Comparison of ENCODE assay signal across 18 cellular contexts in the genomic region with DNA sequence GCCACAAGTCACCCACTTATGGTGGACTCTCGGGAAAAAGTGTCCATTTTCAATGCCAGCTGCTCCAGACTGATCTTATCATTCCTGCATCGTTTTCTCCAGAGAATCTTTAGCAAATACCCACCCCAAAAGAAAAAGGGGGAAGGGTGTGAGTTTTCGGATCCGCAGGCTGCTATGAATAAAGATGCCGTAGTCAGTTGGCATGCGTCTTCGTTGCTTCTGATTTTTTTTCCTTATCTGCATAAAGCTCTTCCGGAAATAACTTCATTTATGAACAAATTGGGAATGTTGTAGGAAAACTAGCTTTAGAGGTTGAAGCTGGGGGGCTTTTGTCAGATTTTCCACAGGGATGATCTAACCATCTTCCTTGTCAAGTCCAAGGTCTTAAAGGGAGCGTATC. TPM values are rescaled to one million over a fixed set of nuclear protein-coding genes. Genes with fewer than 3 reads are reported as not detected.
DNase-seq lines count a peak whose midpoint lies in the region; ATAC-seq and TF ChIP-seq lines count a peak whose summit lies in the region.
"Had no signal": no experiment of that assay in that cellular context is flagged by ENCODE, and none has a peak within 500 bp of the region (broad histone marks: within the 10 kb centered on the region; RNA-seq: fewer than 3 reads in every experiment).

No MANE protein-coding gene starts in this region.

- no peak overlapping the region for H2AFZ ChIP-seq in parathyroid adenoma

- no peak overlapping the region for H3K27ac Mint-ChIP-seq in activated CD8-positive, alpha-beta memory T cell treated with anti-CD3 and anti-CD28 coated beads, Interleukin-2, amount 10 ng/mL, durations not matched to agents 7 days and 5 days
- H3K27ac Mint-ChIP-seq: CD4-positive, alpha-beta T cell; HFFc6 had no signal

- H3K79me2 ChIP-seq in parathyroid adenoma, result peaks cover 3% of the 10 kb centered on the region

- WGBS in testis, 2 donors, result 80 to 87% methylated on average over 9 of the region's 9 CpGs

- DNase-seq in activated CD8-positive, alpha-beta memory T cell treated with anti-CD3 and anti-CD28 coated beads, Interleukin-2, amount 50 U/mL, for 48 hours, result peak; percentile 2
- no peak for DNase-seq in activated CD8-positive, alpha-beta memory T cell treated with anti-CD3 and anti-CD28 coated beads, Interleukin-2, amount 10 ng/mL, durations not matched to agents 7 days and 5 days
- DNase-seq in dorsolateral prefrontal cortex (no peak), testis (no peak), dermis blood vessel endothelial cell (no peak), DMS153 treated with DMSO at 0.1 percent for 48 hours (lab: John Stamatoyannopoulos, UW; ENCODE audit: unreplicated experiment) (no peak)
- DNase-seq: 8988T; BE2C; CD4-positive, alpha-beta T cell; HFFc6; KBM-7; NCI-H1436; NCI-H2029; NCI-H2171 treated with DMSO at 0.1 percent for 48 hours; NCI-H446 treated with DMSO at 0.1 percent for 48 hours; PC-3 had no signal

- H3K27me3 ChIP-seq in dorsolateral prefrontal cortex (no peaks in the 10 kb centered on the region), parathyroid adenoma (ENCODE audit: control insufficient read depth, insufficient read depth, low read length) (no peaks in the 10 kb centered on the region), testis (no peaks in the 10 kb centered on the region)
- H3K27me3 ChIP-seq: BE2C had no signal

- no peak for ATAC-seq in activated CD8-positive, alpha-beta memory T cell treated with anti-CD3 and anti-CD28 coated beads, Interleukin-2, amount 10 ng/mL, durations not matched to agents 7 days and 5 days
- no peak for ATAC-seq in GM19328 (IDR thresholded peaks at IDR 0.05; ENCODE audit: unreplicated experiment)
- ATAC-seq: PC-3 had no signal

- H3K4me1 ChIP-seq in parathyroid adenoma (no peaks in the 10 kb centered on the region), testis (peaks cover 18% of the 10 kb centered on the region)
- H3K4me1 ChIP-seq: BE2C had no signal

- H3K4me3 Mint-ChIP-seq in activated CD8-positive, alpha-beta memory T cell treated with anti-CD3 and anti-CD28 coated beads, Interleukin-2, amount 10 ng/mL, durations not matched to agents 7 days and 5 days, result no peak overlapping the region
- H3K4me3 Mint-ChIP-seq: CD4-positive, alpha-beta T cell; HFFc6 had no signal

- H3K9ac ChIP-seq in parathyroid adenoma, result no peak overlapping the region

- no peaks in the 10 kb centered on the region for H3K9me3 Mint-ChIP-seq in activated CD8-positive, alpha-beta memory T cell treated with anti-CD3 and anti-CD28 coated beads, Interleukin-2, amount 10 ng/mL, durations not matched to agents 7 days and 5 days (ENCODE audit: low read depth)
- H3K9me3 Mint-ChIP-seq: CD4-positive, alpha-beta T cell; HFFc6 had no signal

- H3K27me3 Mint-ChIP-seq in activated CD8-positive, alpha-beta memory T cell treated with anti-CD3 and anti-CD28 coated beads, Interleukin-2, amount 10 ng/mL, durations not matched to agents 7 days and 5 days, result peaks cover 2% of the 10 kb centered on the region
- H3K27me3 Mint-ChIP-seq: CD4-positive, alpha-beta T cell had no signal

- TF ChIP-seq POLR2A in testis (IDR thresholded peaks at IDR 0.05), result no peak

- intact Hi-C loops in dorsolateral prefrontal cortex (cut with DNase I), result loop anchor here in 1 of 2 donors (5.0 kb wide), 1 partner anchor 61 kb away; no protein-coding TSS in a partner anchor
- intact Hi-C loops in testis (cut with DNase I; ENCODE audit: low total_unique reads), result no loop called here

- no peak overlapping the region for H3K4me2 ChIP-seq in parathyroid adenoma (ENCODE audit: low read length)

- H3K9me3 ChIP-seq in parathyroid adenoma (ENCODE audit: control insufficient read depth, low read length) (no peaks in the 10 kb centered on the region), testis (no peaks in the 10 kb centered on the region)
- H3K9me3 ChIP-seq: BE2C had no signal

- H3K27ac ChIP-seq in dorsolateral prefrontal cortex (peak overlapping the region in 55 of 59 donors; percentile 22 to 97 (median 79)), parathyroid adenoma (peak overlapping the region; percentile 17), testis (peak overlapping the region; percentile 2 to 51)

- H3K36me3 ChIP-seq in parathyroid adenoma (ENCODE audit: control insufficient read depth, insufficient read depth, low read length) (no peaks in the 10 kb centered on the region), testis (ENCODE audit: low read depth, missing control alignments) (peaks cover 3% of the 10 kb centered on the region)
- H3K36me3 ChIP-seq: BE2C had no signal

- TF ChIP-seq CTCF in dorsolateral prefrontal cortex (IDR thresholded peaks at IDR 0.05 in 54 of 56, conservative IDR thresholded peaks at IDR 0.05 in 2 of 56; ENCODE audit: low read depth in 1 of 56, partially characterized antibody in 56 of 56), result no peak
- no peak for TF ChIP-seq CTCF in parathyroid adenoma (IDR thresholded peaks at IDR 0.05)
- no peak for TF ChIP-seq CTCF in testis (IDR thresholded peaks at IDR 0.05)

- no peak overlapping the region for H3K4me3 ChIP-seq in dorsolateral prefrontal cortex
- H3K4me3 ChIP-seq in parathyroid adenoma (ENCODE audit: low read depth, low read length), result no peak overlapping the region
- no peak overlapping the region for H3K4me3 ChIP-seq in testis

- H3K4me1 Mint-ChIP-seq in activated CD8-positive, alpha-beta memory T cell treated with anti-CD3 and anti-CD28 coated beads, Interleukin-2, amount 10 ng/mL, durations not matched to agents 7 days and 5 days, result peaks cover 3% of the 10 kb centered on the region

- no peaks in the 10 kb centered on the region for H3K36me3 Mint-ChIP-seq in activated CD8-positive, alpha-beta memory T cell treated with anti-CD3 and anti-CD28 coated beads, Interleukin-2, amount 10 ng/mL, durations not matched to agents 7 days and 5 days

- CTCF ChIA-PET in activated CD8-positive, alpha-beta memory T cell treated with anti-CD3 and anti-CD28 coated beads, Interleukin-2, amount 10 ng/mL, durations not matched to agents 7 days and 5 days (lab: Charles Lee), result interaction anchor here (1.0 to 5.9 kb wide), 15 partner anchors 9 to 102 kb away, joined by 4 to 61 read pairs (median 7); no protein-coding TSS in a partner anchor

RNA-seq across cellular contexts. Expression of gene VILL, which starts 22.4 kb away (rescaled TPM):
- total RNA-seq in activated CD8-positive, alpha-beta memory T cell treated with anti-CD3 and anti-CD28 coated beads, Interleukin-2, amount 10 ng/mL, durations not matched to agents 7 days and 5 days, result 10 to 100 TPM; 15.4 to 18.3 TPM
- total RNA-seq in dorsolateral prefrontal cortex, result 10 to 100 TPM in 83 of 120 experiments, 1 to 10 TPM in 37; 5.7 to 23.5 (median 11.1) TPM
- total RNA-seq in testis, result 10 to 100 TPM; 16.3 to 17.4 TPM
- 9.5 TPM for polyA plus RNA-seq in testis (ENCODE audit: insufficient read depth, low read depth, low replicate concordance)
- total RNA-seq in dermis blood vessel endothelial cell, result 8.0 and 8.7 TPM in 2 replicates

Comparison
In these comparisons a context has a peak if more than half of its experiments do, and no peak if none do; other contexts are left out.
1. H3K27ac ChIP-seq: peak in every context shown above with its lines; median percentile 79 in dorsolateral prefrontal cortex; 26 in testis; 17 in parathyroid adenoma.